18 cellular contexts compared by ENCODE assay signal in the genomic region with DNA sequence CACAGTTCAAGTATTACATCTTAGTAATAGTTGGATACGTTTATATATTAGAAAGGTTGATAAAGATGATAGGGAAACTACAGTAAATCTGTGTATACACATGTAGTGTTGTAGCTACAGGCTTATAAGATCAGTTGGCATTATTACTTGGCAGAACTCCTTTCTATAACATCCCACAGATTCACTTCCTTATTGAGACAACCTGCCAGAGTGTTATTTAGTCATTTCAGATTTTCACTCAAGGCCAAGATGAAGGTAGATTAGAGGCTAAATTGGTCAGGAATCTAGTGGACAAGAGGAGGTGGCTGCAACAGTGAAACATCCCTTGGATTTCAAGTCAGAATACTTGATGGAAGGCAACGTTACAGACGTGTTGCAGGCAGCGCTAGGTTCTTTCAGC.
DNase-seq lines count a peak whose midpoint lies in the region; ATAC-seq, FAIRE-seq and TF ChIP-seq lines count a peak whose summit lies in the region.
"Had no signal": no experiment of that assay in that cellular context is flagged by ENCODE, and none has a peak within 500 bp of the region (broad histone marks: within the 10 kb centered on the region; RNA-seq: fewer than 3 reads in every experiment).

No MANE protein-coding gene starts in this region.

- H3K9ac ChIP-seq in Loucy (ENCODE audit: low read depth, low read length, poor library complexity, severe bottlenecking): no peak overlapping the region
- no peak overlapping the region for H3K9ac ChIP-seq in GM12878 (ENCODE audit: control insufficient read depth, insufficient read depth, low read length)
- H3K9ac ChIP-seq: KMS-11, SK-N-SH had no signal

- H3K9me3 Mint-ChIP-seq in HFFc6: no peaks in the 10 kb centered on the region
- H3K9me3 Mint-ChIP-seq in activated CD4-positive, alpha-beta T cell treated with anti-CD3 and anti-CD28 coated beads, Interleukin-2, amount 10 ng/mL, durations not matched to agents 24 days and 14 days: no peaks in the 10 kb centered on the region
- H3K9me3 Mint-ChIP-seq in naive thymus-derived CD4-positive, alpha-beta T cell: no peaks in the 10 kb centered on the region
- H3K9me3 Mint-ChIP-seq: CD14-positive monocyte had no signal

- no TSS peak for BruUV-seq in GM12878 (replicated peaks; lab: Mats Ljungman, UMichigan)

- H3F3A ChIP-seq in Loucy (ENCODE audit: low read depth): no peaks in the 10 kb centered on the region

- H3K36me3 Mint-ChIP-seq in HFFc6 (ENCODE audit: low read depth): peaks cover 48% of the 10 kb centered on the region
- no peaks in the 10 kb centered on the region for H3K36me3 Mint-ChIP-seq in activated CD4-positive, alpha-beta T cell treated with anti-CD3 and anti-CD28 coated beads, Interleukin-2, amount 10 ng/mL, durations not matched to agents 24 days and 14 days (ENCODE audit: low read depth)
- no peaks in the 10 kb centered on the region for H3K36me3 Mint-ChIP-seq in naive thymus-derived CD4-positive, alpha-beta T cell
- H3K36me3 Mint-ChIP-seq: CD14-positive monocyte had no signal

- no peak for DNase-seq in HFFc6
- no peak for DNase-seq in GM12878 (ENCODE audit: low read depth, low spot score)
- no peak for DNase-seq in transverse colon
- no peak for DNase-seq in activated CD4-positive, alpha-beta T cell treated with anti-CD3 and anti-CD28 coated beads, Interleukin-2, amount 10 ng/mL, durations not matched to agents 24 days and 14 days
- DNase-seq in naive thymus-derived CD4-positive, alpha-beta T cell: no peak
- DNase-seq: AML-193, DMS79, MG63, NCI-H1105 treated with DMSO at 0.1 percent for 48 hours, NCI-H1694 treated with DMSO at 0.1 percent for 48 hours, NCI-H524, SHP77 treated with DMSO at 0.1 percent for 48 hours, SK-N-SH had no signal

- ATAC-seq in GM12878: no peak
- ATAC-seq in HG02763 (IDR thresholded peaks at IDR 0.05; ENCODE audit: unreplicated experiment): no peak
- no peak for ATAC-seq in naive thymus-derived CD4-positive, alpha-beta T cell

- H3K9me3 ChIP-seq in Loucy (ENCODE audit: insufficient read depth, low read depth, low read length): no peaks in the 10 kb centered on the region
- H3K9me3 ChIP-seq in GM12878 (replicated peaks; ENCODE audit: control insufficient read depth, insufficient read depth, low read length): no peaks in the 10 kb centered on the region
- no peaks in the 10 kb centered on the region for H3K9me3 ChIP-seq in transverse colon
- H3K9me3 ChIP-seq in naive thymus-derived CD4-positive, alpha-beta T cell (ENCODE audit: control insufficient read depth in 2 of 3, low read length in 3 of 3): no peaks in the 10 kb centered on the region
- H3K9me3 ChIP-seq: MG63, SK-N-SH had no signal

- H3K27me3 Mint-ChIP-seq in HFFc6 (ENCODE audit: insufficient read depth): no peaks in the 10 kb centered on the region; the same call in 1 of the 2 replicates
- peaks cover 24% of the 10 kb centered on the region for H3K27me3 Mint-ChIP-seq in activated CD4-positive, alpha-beta T cell treated with anti-CD3 and anti-CD28 coated beads, Interleukin-2, amount 10 ng/mL, durations not matched to agents 24 days and 14 days
- H3K27me3 Mint-ChIP-seq in naive thymus-derived CD4-positive, alpha-beta T cell: peaks cover 5 to 31% (median 13%) of the 10 kb centered on the region in 5 donors

- TF ChIP-seq EP300 in GM12878 (IDR thresholded peaks at IDR 0.05; ENCODE audit: borderline replicate concordance in 1 of 2, control insufficient read depth in 1 of 2, low read depth in 2 of 2, low read length in 2 of 2) (no peak), transverse colon (IDR thresholded peaks at IDR 0.05; ENCODE audit: low read depth) (no peak)

- in situ Hi-C loops in GM12878 (cut with MboI) (no loop called here), transverse colon (cut with MboI; ENCODE audit: low pct_ligation_motif_present in 1 of 4, low pct_unique_long_range_greater_than_20kb in 1 of 4, low sequenced_read_pairs in 3 of 4) (loop anchor here in 1 of 4 donors (10.0 kb wide), 1 partner anchor 68 kb away; a partner anchor contains a TSS)

- H3K4me1 ChIP-seq in Loucy (ENCODE audit: insufficient read depth, low read length, poor library complexity, severe bottlenecking) (peaks cover 6% of the 10 kb centered on the region), GM12878 (ENCODE audit: control insufficient read depth, insufficient read depth, low read length) (peaks cover 3% of the 10 kb centered on the region), transverse colon (peaks cover 0 to 26% (median 18%) of the 10 kb centered on the region in 4 donors)
- H3K4me1 ChIP-seq in naive thymus-derived CD4-positive, alpha-beta T cell (ENCODE audit: control insufficient read depth in 2 of 2, insufficient read depth in 2 of 2, low read length in 2 of 2): no peaks in the 10 kb centered on the region

- H3K36me3 ChIP-seq in Loucy (ENCODE audit: insufficient read depth, low read length) (no peaks in the 10 kb centered on the region), GM12878 (ENCODE audit: control insufficient read depth in 2 of 2, insufficient read depth in 2 of 2, low read length in 1 of 2) (no peaks in the 10 kb centered on the region), transverse colon (no peaks in the 10 kb centered on the region)
- H3K36me3 ChIP-seq in naive thymus-derived CD4-positive, alpha-beta T cell (ENCODE audit: control insufficient read depth in 2 of 3, insufficient read depth in 3 of 3, low read length in 3 of 3): no peaks in the 10 kb centered on the region
- H3K36me3 ChIP-seq: MG63 had no signal

- H3K79me2 ChIP-seq in Loucy (ENCODE audit: insufficient read depth, low read length) (no peaks in the 10 kb centered on the region), GM12878 (ENCODE audit: control insufficient read depth, insufficient read depth, low read length) (no peaks in the 10 kb centered on the region)

- SMC1A ChIA-PET in GM12878 (lab: Charles Lee; ENCODE audit: uncharacterized antibody, unreplicated experiment): interaction anchor here (1.4 kb wide), 1 partner anchor 11 kb away, joined by 5 read pairs; no protein-coding TSS in a partner anchor

- peaks cover 40% of the 10 kb centered on the region for H3K4me1 Mint-ChIP-seq in HFFc6 (ENCODE audit: low read depth)
- H3K4me1 Mint-ChIP-seq in activated CD4-positive, alpha-beta T cell treated with anti-CD3 and anti-CD28 coated beads, Interleukin-2, amount 10 ng/mL, durations not matched to agents 24 days and 14 days: no peaks in the 10 kb centered on the region
- peaks cover 0 to 2% (median 0%) of the 10 kb centered on the region in 7 donors for H3K4me1 Mint-ChIP-seq in naive thymus-derived CD4-positive, alpha-beta T cell

- intact Hi-C loops in GM12878 (cut with micrococcal nuclease; ENCODE audit: unreplicated experiment) (no loop called here), transverse colon (cut with DNase I; ENCODE audit: low total_unique reads) (no loop called here)
- intact Hi-C loops in activated CD4-positive, alpha-beta T cell treated with anti-CD3 and anti-CD28 coated beads, Interleukin-2, amount 10 ng/mL, durations not matched to agents 24 days and 14 days (cut with micrococcal nuclease): no loop called here
- intact Hi-C loops in naive thymus-derived CD4-positive, alpha-beta T cell (cut with micrococcal nuclease): no loop called here

- peak; percentile 80 for FAIRE-seq in GM12878 (lab: Jason Lieb, UNC)
- FAIRE-seq: H1 had no signal

- CTCF ChIA-PET in GM12878 (lab: Yijun Ruan, JAX): no interaction called here
- CTCF ChIA-PET in naive thymus-derived CD4-positive, alpha-beta T cell (lab: Charles Lee): no interaction called here

- POLR2A ChIA-PET in GM12878 (lab: Charles Lee): no interaction called here
- POLR2A ChIA-PET in naive thymus-derived CD4-positive, alpha-beta T cell (lab: Charles Lee): no interaction called here

- TF ChIP-seq POLR2A in GM12878 (IDR thresholded peaks at IDR 0.05; ENCODE audit: low read depth, low read length) (no peak), transverse colon (IDR thresholded peaks at IDR 0.05) (no peak)

- 52% methylated on average over 4 of the region's 4 CpGs for WGBS in GM12878 (ENCODE audit: insufficient coverage, insufficient replicate concordance, low lambda C conversion rate, missing lambda C conversion rate)
- WGBS in transverse colon (ENCODE audit: low coverage in 1 of 2), 2 donors: 49% methylated on average over 4 of the region's 4 CpGs; no CpG with 5 or more reads in 1 of the 2 donors

- H3K9me2 ChIP-seq in Loucy (replicated peaks; ENCODE audit: low read depth, low read length): no peaks in the 10 kb centered on the region
- H3K9me2 ChIP-seq: SK-N-SH had no signal

- H3K27me3 ChIP-seq in Loucy (ENCODE audit: insufficient read depth, low read length, poor library complexity, severe bottlenecking): no peaks in the 10 kb centered on the region
- H3K27me3 ChIP-seq in GM12878 (replicated peaks in 1 of 2; ENCODE audit: control insufficient read depth in 2 of 2, insufficient read depth in 2 of 2, low read length in 1 of 2): no peaks in the 10 kb centered on the region
- H3K27me3 ChIP-seq in transverse colon: no peaks in the 10 kb centered on the region
- no peaks in the 10 kb centered on the region for H3K27me3 ChIP-seq in naive thymus-derived CD4-positive, alpha-beta T cell (ENCODE audit: control insufficient read depth in 2 of 2, insufficient read depth in 2 of 2, low read length in 2 of 2)
- H3K27me3 ChIP-seq: MG63 had no signal

- no peak overlapping the region for H3K27ac ChIP-seq in GM12878 (ENCODE audit: control insufficient read depth, insufficient read depth)
- H3K27ac ChIP-seq in transverse colon: peak overlapping the region; percentile 58 to 79 (median 75)
- H3K27ac ChIP-seq in naive thymus-derived CD4-positive, alpha-beta T cell (ENCODE audit: low read depth, low read length): no peak overlapping the region
- H3K27ac ChIP-seq: KMS-11 had no signal

- TF ChIP-seq CTCF in HFFc6 (IDR thresholded peaks at IDR 0.05) (no peak), Loucy (conservative IDR thresholded peaks at IDR 0.05; ENCODE audit: low read length) (no peak), GM12878 (IDR thresholded peaks at IDR 0.05 in 2 of 3, conservative IDR thresholded peaks at IDR 0.05 in 1 of 3; ENCODE audit: control insufficient read depth in 2 of 3, extremely low read depth in 1 of 3, insufficient read depth in 1 of 3, low read depth in 3 of 3, low read length in 3 of 3) (no peak), transverse colon (IDR thresholded peaks at IDR 0.05) (no peak)

- no peak overlapping the region for H3K4me3 ChIP-seq in Loucy (ENCODE audit: low read length, poor library complexity, severe bottlenecking)
- no peak overlapping the region for H3K4me3 ChIP-seq in GM12878
- no peak overlapping the region for H3K4me3 ChIP-seq in transverse colon
- no peak overlapping the region for H3K4me3 ChIP-seq in naive thymus-derived CD4-positive, alpha-beta T cell (ENCODE audit: low read length)
- H3K4me3 ChIP-seq: MG63 had no signal

- H3K4me3 Mint-ChIP-seq in HFFc6: peak overlapping the region; percentile 59
- H3K4me3 Mint-ChIP-seq in activated CD4-positive, alpha-beta T cell treated with anti-CD3 and anti-CD28 coated beads, Interleukin-2, amount 10 ng/mL, durations not matched to agents 24 days and 14 days: no peak overlapping the region
- H3K4me3 Mint-ChIP-seq in naive thymus-derived CD4-positive, alpha-beta T cell: no peak overlapping the region
- H3K4me3 Mint-ChIP-seq: CD14-positive monocyte had no signal

- H4K20me1 ChIP-seq in Loucy (ENCODE audit: insufficient read depth, low read length, poor library complexity, severe bottlenecking): no peaks in the 10 kb centered on the region
- H4K20me1 ChIP-seq in GM12878 (ENCODE audit: control insufficient read depth, insufficient read depth): no peaks in the 10 kb centered on the region

- H3K4me2 ChIP-seq in Loucy (ENCODE audit: low read depth, low read length, poor library complexity, severe bottlenecking) (no peak overlapping the region), GM12878 (ENCODE audit: control insufficient read depth, insufficient read depth) (no peak overlapping the region)
- H3K4me2 ChIP-seq: KMS-11, SK-N-SH had no signal

- TF ChIP-seq RAD21 in GM12878 (IDR thresholded peaks at IDR 0.05; ENCODE audit: insufficient read depth, low read depth, low read length): no peak

- H2AFZ ChIP-seq in Loucy (ENCODE audit: low read length): 0 out of 2 replicates have a peak overlapping the region, but pooled peaks have one; percentile 42
- no peak overlapping the region for H2AFZ ChIP-seq in GM12878 (ENCODE audit: control insufficient read depth, low read depth, low read length)

- peak overlapping the region; percentile 74; the same call in 1 of the 2 replicates for H3K27ac Mint-ChIP-seq in HFFc6
- no peak overlapping the region for H3K27ac Mint-ChIP-seq in activated CD4-positive, alpha-beta T cell treated with anti-CD3 and anti-CD28 coated beads, Interleukin-2, amount 10 ng/mL, durations not matched to agents 24 days and 14 days
- H3K27ac Mint-ChIP-seq in naive thymus-derived CD4-positive, alpha-beta T cell: no peak overlapping the region
- H3K27ac Mint-ChIP-seq: CD14-positive monocyte had no signal

- RAD21 ChIA-PET in GM12878 (lab: Charles Lee; ENCODE audit: unreplicated experiment): no interaction called here

Comparison
In these comparisons a context has a peak if more than half of its experiments do, and no peak if none do; other contexts are left out.
1. H3K27ac ChIP-seq: peak in transverse colon (4 of 4); none in GM12878 (single experiment) and naive thymus-derived CD4-positive, alpha-beta T cell (single experiment).